22 cellular contexts compared by ENCODE assay signal in the genomic region with DNA sequence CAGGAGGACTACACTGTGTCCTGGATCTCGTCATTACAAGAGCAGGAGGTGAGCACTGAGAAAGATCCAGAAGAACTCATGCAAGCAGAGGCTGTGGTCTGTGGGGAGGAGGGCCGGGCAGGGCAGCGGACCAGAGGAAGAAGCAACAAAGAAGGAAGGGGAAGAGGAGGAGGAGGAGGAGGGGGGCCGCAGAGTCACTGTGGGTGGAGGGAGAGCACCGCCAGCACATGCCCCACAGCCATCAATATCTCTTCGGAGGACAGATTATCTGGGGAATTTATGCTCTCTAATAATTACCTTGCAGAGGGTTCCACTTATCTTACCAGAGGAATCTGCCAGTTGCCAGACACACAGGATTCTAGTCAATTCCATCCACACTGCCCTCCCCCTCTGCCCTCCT.
DNase-seq lines count a peak whose midpoint lies in the region; ATAC-seq, FAIRE-seq and TF ChIP-seq lines count a peak whose summit lies in the region.
"Had no signal": no experiment of that assay in that cellular context is flagged by ENCODE, and none has a peak within 500 bp of the region (broad histone marks: within the 10 kb centered on the region; RNA-seq: fewer than 3 reads in every experiment).

No MANE protein-coding gene starts in this region.

- intact Hi-C loops in activated B cell treated with CpG ODN at 0.5 μM for 24 hours (cut with micrococcal nuclease): loop anchor here (5.0 kb wide), 1 partner anchor 71 kb away; no protein-coding TSS in a partner anchor

- peak; percentile 31 for ATAC-seq in activated B cell treated with CpG ODN at 0.5 μM for 24 hours (ENCODE audit: low read depth)
- no peak for ATAC-seq in activated T-helper 17 cell treated with anti-CD3 and anti-CD28 coated beads, Interleukin-2, amount 50 U/mL, for 72 hours (replicated peaks)
- ATAC-seq: activated CD8-positive, alpha-beta memory T cell treated with anti-CD3 and anti-CD28 coated beads, Interleukin-2, amount 10 ng/mL, durations not matched to agents 7 days and 5 days; foreskin keratinocyte had no signal

- H3K27me3 ChIP-seq in BE2C: no peaks in the 10 kb centered on the region
- H3K27me3 ChIP-seq: foreskin keratinocyte, tibial artery had no signal

- peaks cover 3% of the 10 kb centered on the region for H3K36me3 Mint-ChIP-seq in activated B cell treated with CpG ODN at 0.5 μM for 24 hours (ENCODE audit: low read depth)
- H3K36me3 Mint-ChIP-seq in activated T-helper 17 cell treated with anti-CD3 and anti-CD28 coated beads, Interleukin-2, amount 50 U/mL, for 72 hours (ENCODE audit: low read depth): no peaks in the 10 kb centered on the region
- H3K36me3 Mint-ChIP-seq: activated CD8-positive, alpha-beta memory T cell treated with anti-CD3 and anti-CD28 coated beads, Interleukin-2, amount 10 ng/mL, durations not matched to agents 7 days and 5 days; brain; CD4-positive, CD25-positive, alpha-beta regulatory T cell had no signal

- H3K9me3 Mint-ChIP-seq in activated B cell treated with CpG ODN at 0.5 μM for 24 hours: no peaks in the 10 kb centered on the region
- no peaks in the 10 kb centered on the region for H3K9me3 Mint-ChIP-seq in activated T-helper 17 cell treated with anti-CD3 and anti-CD28 coated beads, Interleukin-2, amount 50 U/mL, for 72 hours
- H3K9me3 Mint-ChIP-seq: activated T-helper 2 cell treated with anti-CD3 and anti-CD28 coated beads, Interferon-gamma antibody, Interleukin-2, Interleukin-4, amounts not matched to agents 10 μg/mL and 5 μg/mL and 100 μg/mL, durations not matched to agents 14 hours and 24 hours and 36 hours; stimulated activated naive CD8-positive, alpha-beta T cell treated with anti-CD3 and anti-CD28 coated beads, Interleukin-15, Interleukin-2, amounts not matched to agents 100 ng/mL and 50 ng/mL, for 24 hours had no signal

- no peak overlapping the region for H3K4me3 ChIP-seq in BE2C (ENCODE audit: low read depth, low read length)
- H3K4me3 ChIP-seq: skin epidermis, tibial artery had no signal

- H3K4me3 Mint-ChIP-seq in activated B cell treated with CpG ODN at 0.5 μM for 24 hours: peak overlapping the region; percentile 33
- H3K4me3 Mint-ChIP-seq in activated T-helper 17 cell treated with anti-CD3 and anti-CD28 coated beads, Interleukin-2, amount 50 U/mL, for 72 hours: no peak overlapping the region
- H3K4me3 Mint-ChIP-seq: activated CD8-positive, alpha-beta memory T cell treated with anti-CD3 and anti-CD28 coated beads, Interleukin-2, amount 10 ng/mL, durations not matched to agents 7 days and 5 days; brain; CD4-positive, CD25-positive, alpha-beta regulatory T cell; stimulated activated naive CD8-positive, alpha-beta T cell treated with anti-CD3 and anti-CD28 coated beads, Interleukin-15, Interleukin-2, amounts not matched to agents 100 ng/mL and 50 ng/mL, for 24 hours had no signal

- no peaks in the 10 kb centered on the region for H3K36me3 ChIP-seq in BE2C
- H3K36me3 ChIP-seq: tibial artery had no signal

- no peaks in the 10 kb centered on the region for H3K27me3 Mint-ChIP-seq in activated B cell treated with CpG ODN at 0.5 μM for 24 hours
- H3K27me3 Mint-ChIP-seq in activated T-helper 17 cell treated with anti-CD3 and anti-CD28 coated beads, Interleukin-2, amount 50 U/mL, for 72 hours: peaks cover 3% of the 10 kb centered on the region
- H3K27me3 Mint-ChIP-seq: activated CD8-positive, alpha-beta memory T cell treated with anti-CD3 and anti-CD28 coated beads, Interleukin-2, amount 10 ng/mL, durations not matched to agents 7 days and 5 days; brain; stimulated activated naive CD8-positive, alpha-beta T cell treated with anti-CD3 and anti-CD28 coated beads, Interleukin-15, Interleukin-2, amounts not matched to agents 100 ng/mL and 50 ng/mL, for 24 hours had no signal

- TF ChIP-seq POLR2A in GM12892 (IDR thresholded peaks at IDR 0.05; ENCODE audit: low read depth, low read length): no peak

- peaks cover 51% of the 10 kb centered on the region for H3K4me1 Mint-ChIP-seq in activated B cell treated with CpG ODN at 0.5 μM for 24 hours
- H3K4me1 Mint-ChIP-seq in activated T-helper 17 cell treated with anti-CD3 and anti-CD28 coated beads, Interleukin-2, amount 50 U/mL, for 72 hours: no peaks in the 10 kb centered on the region

- H3K9me3 ChIP-seq in BE2C: no peaks in the 10 kb centered on the region
- H3K9me3 ChIP-seq: tibial artery had no signal

- TF ChIP-seq CTCF in BE2C (IDR thresholded peaks at IDR 0.05; ENCODE audit: low read depth, low read length): no peak
- no peak for TF ChIP-seq CTCF in activated B cell treated with CpG ODN at 0.5 μM for 24 hours (IDR thresholded peaks at IDR 0.05)

- CTCF ChIA-PET in activated B cell treated with CpG ODN at 0.5 μM for 24 hours (lab: Charles Lee): no interaction called here

- peak; percentile 72 for FAIRE-seq in GM12892 (lab: Jason Lieb, UNC)
- FAIRE-seq: colon, keratinocyte, TTC549 had no signal

- POLR2A ChIA-PET in activated B cell treated with CpG ODN at 0.5 μM for 24 hours (lab: Charles Lee): no interaction called here

- peak; percentile 63 for DNase-seq in BE2C
- no peak for DNase-seq in GM12892 (ENCODE audit: insufficient read length)
- DNase-seq in activated B cell treated with CpG ODN at 0.5 μM for 24 hours: no peak
- peak; percentile 64 for DNase-seq in mesenteric fat pad (ENCODE audit: low spot score)
- no peak for DNase-seq in COR-L47 (lab: John Stamatoyannopoulos, UW)
- no peak for DNase-seq in occipital lobe (lab: John Stamatoyannopoulos, UW)
- DNase-seq in DMS 273 treated with DMSO at 0.1 percent for 48 hours (lab: John Stamatoyannopoulos, UW): no peak
- DNase-seq: activated CD4-positive, alpha-beta T cell treated with anti-CD3 and anti-CD28 coated beads for 48 hours; CD4-positive, CD25-positive, alpha-beta regulatory T cell; effector memory CD4-positive, alpha-beta T cell; foreskin keratinocyte; NCI-H774; tibial artery had no signal

- H3K27ac Mint-ChIP-seq in activated B cell treated with CpG ODN at 0.5 μM for 24 hours: no peak overlapping the region
- H3K27ac Mint-ChIP-seq in activated T-helper 17 cell treated with anti-CD3 and anti-CD28 coated beads, Interleukin-2, amount 50 U/mL, for 72 hours: no peak overlapping the region
- H3K27ac Mint-ChIP-seq: activated CD8-positive, alpha-beta memory T cell treated with anti-CD3 and anti-CD28 coated beads, Interleukin-2, amount 10 ng/mL, durations not matched to agents 7 days and 5 days; activated T-helper 2 cell treated with anti-CD3 and anti-CD28 coated beads, Interferon-gamma antibody, Interleukin-2, Interleukin-4, amounts not matched to agents 10 μg/mL and 5 μg/mL and 100 μg/mL, durations not matched to agents 14 hours and 24 hours and 36 hours; CD4-positive, CD25-positive, alpha-beta regulatory T cell; stimulated activated naive CD8-positive, alpha-beta T cell treated with anti-CD3 and anti-CD28 coated beads, Interleukin-15, Interleukin-2, amounts not matched to agents 100 ng/mL and 50 ng/mL, for 24 hours had no signal

- peaks cover 42% of the 10 kb centered on the region for H3K4me1 ChIP-seq in BE2C
- H3K4me1 ChIP-seq: foreskin keratinocyte had no signal

Comparison
In these comparisons a context has a peak if more than half of its experiments do, and no peak if none do; other contexts are left out.
1. DNase-seq: peak in BE2C (single experiment) and mesenteric fat pad (single experiment); none in GM12892 (single experiment), activated B cell treated with CpG ODN at 0.5 μM for 24 hours (single experiment), COR-L47 (single experiment), occipital lobe (single experiment) and DMS 273 treated with DMSO at 0.1 percent for 48 hours (single experiment).